ENCODE assay signal across 1 cellular context in genomic region chr1:90707363-90707710, GRCh38.
TF ChIP-seq lines count a peak whose summit lies in the region.

No MANE protein-coding gene starts in this region.

TF ChIP-seq in IMR-90, 13 proteins besides CTCF, POLR2A, EP300 and RAD21:
- no peak for TF ChIP-seq CEBPB (IDR thresholded peaks at IDR 0.05; ENCODE audit: low read depth, low read length)
- TF ChIP-seq RCOR1 (IDR thresholded peaks at IDR 0.05; ENCODE audit: insufficient replicate concordance, low read length): no peak
- TF ChIP-seq SMC3 (IDR thresholded peaks at IDR 0.05; ENCODE audit: low read depth, low read length): no peak
- TF ChIP-seq RFX5 (IDR thresholded peaks at IDR 0.05; ENCODE audit: low read depth, low read length): no peak
- no peak for TF ChIP-seq FOS (IDR thresholded peaks at IDR 0.05; ENCODE audit: low read depth, low read length)
- TF ChIP-seq MAFK (IDR thresholded peaks at IDR 0.05; ENCODE audit: low read depth, low read length): no peak
- no peak for TF ChIP-seq MXI1 (IDR thresholded peaks at IDR 0.05; ENCODE audit: borderline replicate concordance, low read depth, low read length)
- TF ChIP-seq MAZ (IDR thresholded peaks at IDR 0.05; ENCODE audit: borderline replicate concordance, low read depth, low read length): no peak
- TF ChIP-seq NFE2L2 (IDR thresholded peaks at IDR 0.05; ENCODE audit: low read depth, low read length): no peak
- TF ChIP-seq, protein P1, sequence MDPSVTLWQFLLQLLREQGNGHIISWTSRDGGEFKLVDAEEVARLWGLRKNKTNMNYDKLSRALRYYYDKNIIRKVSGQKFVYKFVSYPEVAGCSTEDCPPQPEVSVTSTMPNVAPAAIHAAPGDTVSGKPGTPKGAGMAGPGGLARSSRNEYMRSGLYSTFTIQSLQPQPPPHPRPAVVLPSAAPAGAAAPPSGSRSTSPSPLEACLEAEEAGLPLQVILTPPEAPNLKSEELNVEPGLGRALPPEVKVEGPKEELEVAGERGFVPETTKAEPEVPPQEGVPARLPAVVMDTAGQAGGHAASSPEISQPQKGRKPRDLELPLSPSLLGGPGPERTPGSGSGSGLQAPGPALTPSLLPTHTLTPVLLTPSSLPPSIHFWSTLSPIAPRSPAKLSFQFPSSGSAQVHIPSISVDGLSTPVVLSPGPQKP (IDR thresholded peaks at IDR 0.05; ENCODE audit: borderline replicate concordance, low read depth, low read length): no peak
- no peak for TF ChIP-seq BHLHE40 (IDR thresholded peaks at IDR 0.05; ENCODE audit: low read depth, low read length)
- TF ChIP-seq CHD1 (IDR thresholded peaks at IDR 0.05; ENCODE audit: low read depth, low read length): no peak
- no peak for TF ChIP-seq USF2 (IDR thresholded peaks at IDR 0.05; ENCODE audit: low read depth, low read length)
